ENCODE assay signal across 20 cellular contexts in the genomic region with DNA sequence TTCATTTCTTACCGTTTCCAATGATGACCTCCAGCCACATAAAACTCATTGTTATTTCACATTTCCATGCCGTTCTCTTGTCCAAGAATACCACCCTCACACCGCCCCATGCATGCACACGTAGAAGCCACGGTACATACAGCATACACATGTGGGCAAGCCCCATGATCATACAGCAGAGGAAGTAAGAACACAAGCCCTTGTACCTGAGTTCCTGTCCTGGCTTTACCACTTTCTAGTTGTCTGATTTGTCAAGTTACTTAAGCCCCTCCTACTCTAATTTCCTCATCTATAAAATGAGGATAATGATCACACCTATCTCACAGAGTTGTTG. TPM values are rescaled to one million over a fixed set of nuclear protein-coding genes. Genes with fewer than 3 reads are reported as not detected.
DNase-seq lines count a peak whose midpoint lies in the region; ATAC-seq and TF ChIP-seq lines count a peak whose summit lies in the region.
"Had no signal": no experiment of that assay in that cellular context is flagged by ENCODE, and none has a peak within 500 bp of the region (broad histone marks: within the 10 kb centered on the region; RNA-seq: fewer than 3 reads in every experiment).

No MANE protein-coding gene starts in this region.

- H3K27ac ChIP-seq in CD4-positive, alpha-beta T cell (ENCODE audit: low read depth, low read length): no peak overlapping the region
- no peak overlapping the region for H3K27ac ChIP-seq in CD8-positive, alpha-beta T cell (ENCODE audit: low read depth, low read length)

- no peak overlapping the region for H3K4me3 ChIP-seq in CD8-positive, alpha-beta T cell (ENCODE audit: low read depth, low read length)
- H3K4me3 ChIP-seq: cardiac muscle cell, MG63 had no signal

- ATAC-seq in CD4-positive, alpha-beta T cell (ENCODE audit: poor library complexity): peak; percentile 58
- peak; percentile 45 for ATAC-seq in CD8-positive, alpha-beta T cell
- ATAC-seq in WTC11 (no peak), left colon (no peak), Right ventricle myocardium inferior (no peak), GM21528 (IDR thresholded peaks at IDR 0.05; ENCODE audit: low FRiP score, unreplicated experiment) (no peak)

- intact Hi-C loops in CD4-positive, alpha-beta T cell (cut with DNase I, micrococcal nuclease): no loop called here
- intact Hi-C loops in CD8-positive, alpha-beta T cell (cut with DNase I, micrococcal nuclease): loop anchor here (1.0 to 5.0 kb wide), 2 partner anchors 125 to 126 kb away; no protein-coding TSS in a partner anchor
- intact Hi-C loops in left colon (cut with DNase I, micrococcal nuclease): no loop called here
- intact Hi-C loops in Right ventricle myocardium inferior (cut with DNase I): no loop called here

- peaks cover 67% of the 10 kb centered on the region for H3K4me1 Mint-ChIP-seq in CD4-positive, alpha-beta T cell (ENCODE audit: low read depth)
- peaks cover 45% of the 10 kb centered on the region for H3K4me1 Mint-ChIP-seq in CD8-positive, alpha-beta T cell (ENCODE audit: low read depth)
- H3K4me1 Mint-ChIP-seq in WTC11: peaks cover 69% of the 10 kb centered on the region

- no peak for DNase-seq in CD4-positive, alpha-beta T cell
- no peak for DNase-seq in CD8-positive, alpha-beta T cell
- DNase-seq in WTC11 (ENCODE audit: low spot score): no peak
- DNase-seq in central memory CD4-positive, alpha-beta T cell: peak; percentile 49
- no peak for DNase-seq in left colon
- no peak for DNase-seq in Right ventricle myocardium inferior (ENCODE audit: missing footprints)
- DNase-seq in UCSD-AML1 (lab: John Stamatoyannopoulos, UW; ENCODE audit: unreplicated experiment): no peak
- DNase-seq: AML-193; amygdala; MG63; NCI-H146; NCI-H2171; NCI-H69; nephron progenitor cell; SHP77; stimulated activated CD4-positive, alpha-beta T cell treated with anti-CD3 and anti-CD28 coated beads, Interleukin-2, amount 100 ng/mL, for 48 hours had no signal

- CTCF ChIA-PET in CD4-positive, alpha-beta T cell (lab: Charles Lee): interaction anchor here (1.0 to 1.3 kb wide), 5 partner anchors 16 to 126 kb away, joined by 3 to 9 read pairs (median 5); no protein-coding TSS in a partner anchor
- CTCF ChIA-PET in CD8-positive, alpha-beta T cell (lab: Charles Lee): interaction anchor here (1.2 to 1.9 kb wide), 3 partner anchors 113 to 234 kb away, joined by 3 to 6 read pairs (median 5); no protein-coding TSS in a partner anchor
- CTCF ChIA-PET in WTC11 (lab: Charles Lee): interaction anchor here (1.0 to 1.9 kb wide), 9 partner anchors 14 to 234 kb away, joined by 4 to 11 read pairs (median 8); a partner anchor contains a TSS

- peak overlapping the region; percentile 89 for H3K27ac Mint-ChIP-seq in CD4-positive, alpha-beta T cell
- peak overlapping the region; percentile 83 for H3K27ac Mint-ChIP-seq in CD8-positive, alpha-beta T cell
- H3K27ac Mint-ChIP-seq in WTC11: peak overlapping the region; percentile 93
- H3K27ac Mint-ChIP-seq: IgD-negative memory B cell, nephron progenitor cell, progenitor cell of endocrine pancreas had no signal

- H3K9me3 ChIP-seq in CD4-positive, alpha-beta T cell (ENCODE audit: control insufficient read depth, low read length): no peaks in the 10 kb centered on the region
- H3K9me3 ChIP-seq in CD8-positive, alpha-beta T cell (ENCODE audit: low read length): no peaks in the 10 kb centered on the region
- H3K9me3 ChIP-seq: MG63 had no signal

- H3K36me3 Mint-ChIP-seq in CD4-positive, alpha-beta T cell (ENCODE audit: low read depth): peaks cover 30% of the 10 kb centered on the region
- H3K36me3 Mint-ChIP-seq in CD8-positive, alpha-beta T cell: peaks cover 33% of the 10 kb centered on the region
- H3K36me3 Mint-ChIP-seq in WTC11: peaks cover under 1% of the 10 kb centered on the region; the same call in 1 of the 2 replicates
- H3K36me3 Mint-ChIP-seq: IgD-negative memory B cell had no signal

- peak overlapping the region; percentile 84 for H3K4me3 Mint-ChIP-seq in CD4-positive, alpha-beta T cell
- H3K4me3 Mint-ChIP-seq in CD8-positive, alpha-beta T cell: no peak overlapping the region
- no peak overlapping the region for H3K4me3 Mint-ChIP-seq in WTC11
- H3K4me3 Mint-ChIP-seq: IgD-negative memory B cell, nephron progenitor cell had no signal

- H3K36me3 ChIP-seq in CD8-positive, alpha-beta T cell (ENCODE audit: insufficient read depth, low read length): no peaks in the 10 kb centered on the region
- H3K36me3 ChIP-seq: MG63 had no signal

- no peaks in the 10 kb centered on the region for H3K27me3 Mint-ChIP-seq in CD4-positive, alpha-beta T cell
- no peaks in the 10 kb centered on the region for H3K27me3 Mint-ChIP-seq in CD8-positive, alpha-beta T cell (ENCODE audit: low read depth)
- no peaks in the 10 kb centered on the region for H3K27me3 Mint-ChIP-seq in WTC11 (ENCODE audit: low read depth)
- H3K27me3 Mint-ChIP-seq: IgD-negative memory B cell, progenitor cell of endocrine pancreas had no signal

- POLR2A ChIA-PET in CD4-positive, alpha-beta T cell (lab: Charles Lee): interaction anchor here (0.6 to 1.2 kb wide), 7 partner anchors 21 to 126 kb away, joined by 3 to 7 read pairs (median 4); no protein-coding TSS in a partner anchor
- POLR2A ChIA-PET in CD8-positive, alpha-beta T cell (lab: Charles Lee): interaction anchor here (0.7 to 0.8 kb wide), 3 partner anchors 11 to 49 kb away, joined by 3 read pairs; no protein-coding TSS in a partner anchor
- POLR2A ChIA-PET in WTC11 (lab: Charles Lee): interaction anchor here (0.7 kb wide), 1 partner anchor 113 kb away, joined by 7 read pairs; no protein-coding TSS in a partner anchor

- TF ChIP-seq CTCF in CD4-positive, alpha-beta T cell (IDR thresholded peaks at IDR 0.05): no peak
- no peak for TF ChIP-seq CTCF in CD8-positive, alpha-beta T cell (IDR thresholded peaks at IDR 0.05)
- TF ChIP-seq CTCF in WTC11 (IDR thresholded peaks at IDR 0.05): no peak

- no peaks in the 10 kb centered on the region for H3K9me3 Mint-ChIP-seq in CD4-positive, alpha-beta T cell
- no peaks in the 10 kb centered on the region for H3K9me3 Mint-ChIP-seq in CD8-positive, alpha-beta T cell
- H3K9me3 Mint-ChIP-seq in WTC11: no peaks in the 10 kb centered on the region
- H3K9me3 Mint-ChIP-seq: IgD-negative memory B cell, nephron progenitor cell had no signal

- no peaks in the 10 kb centered on the region for H3K27me3 ChIP-seq in CD4-positive, alpha-beta T cell (ENCODE audit: control insufficient read depth, insufficient read depth, low read length)
- H3K27me3 ChIP-seq in CD8-positive, alpha-beta T cell (ENCODE audit: insufficient read depth, low read length): no peaks in the 10 kb centered on the region
- H3K27me3 ChIP-seq: cardiac muscle cell, MG63 had no signal

- no peaks in the 10 kb centered on the region for H3K4me1 ChIP-seq in CD8-positive, alpha-beta T cell (ENCODE audit: insufficient read depth, low read length)

TF ChIP-seq in WTC11, 78 proteins besides CTCF, POLR2A, EP300 and RAD21 (continues in another document):
- TF ChIP-seq NFATC4 (CRISPR knock-in tag; IDR thresholded peaks at IDR 0.05) (no peak), ZNF219 (CRISPR knock-in tag; IDR thresholded peaks at IDR 0.05; ENCODE audit: borderline replicate concordance) (no peak), RORB (CRISPR knock-in tag; IDR thresholded peaks at IDR 0.05) (no peak), SOX15 (CRISPR knock-in tag; IDR thresholded peaks at IDR 0.05) (no peak), TEAD1 (CRISPR knock-in tag; IDR thresholded peaks at IDR 0.05) (no peak), NR2C2 (CRISPR knock-in tag; IDR thresholded peaks at IDR 0.05) (no peak), OVOL2 (CRISPR knock-in tag; IDR thresholded peaks at IDR 0.05; ENCODE audit: borderline replicate concordance) (no peak), NR3C1 (CRISPR knock-in tag; conservative IDR thresholded peaks at IDR 0.05; ENCODE audit: low read depth) (no peak)
- TF ChIP-seq, protein P1, sequence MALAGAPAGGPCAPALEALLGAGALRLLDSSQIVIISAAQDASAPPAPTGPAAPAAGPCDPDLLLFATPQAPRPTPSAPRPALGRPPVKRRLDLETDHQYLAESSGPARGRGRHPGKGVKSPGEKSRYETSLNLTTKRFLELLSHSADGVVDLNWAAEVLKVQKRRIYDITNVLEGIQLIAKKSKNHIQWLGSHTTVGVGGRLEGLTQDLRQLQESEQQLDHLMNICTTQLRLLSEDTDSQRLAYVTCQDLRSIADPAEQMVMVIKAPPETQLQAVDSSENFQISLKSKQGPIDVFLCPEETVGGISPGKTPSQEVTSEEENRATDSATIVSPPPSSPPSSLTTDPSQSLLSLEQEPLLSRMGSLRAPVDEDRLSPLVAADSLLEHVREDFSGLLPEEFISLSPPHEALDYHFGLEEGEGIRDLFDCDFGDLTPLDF (CRISPR knock-in tag; IDR thresholded peaks at IDR 0.05): no peak
- TF ChIP-seq, protein P2, sequence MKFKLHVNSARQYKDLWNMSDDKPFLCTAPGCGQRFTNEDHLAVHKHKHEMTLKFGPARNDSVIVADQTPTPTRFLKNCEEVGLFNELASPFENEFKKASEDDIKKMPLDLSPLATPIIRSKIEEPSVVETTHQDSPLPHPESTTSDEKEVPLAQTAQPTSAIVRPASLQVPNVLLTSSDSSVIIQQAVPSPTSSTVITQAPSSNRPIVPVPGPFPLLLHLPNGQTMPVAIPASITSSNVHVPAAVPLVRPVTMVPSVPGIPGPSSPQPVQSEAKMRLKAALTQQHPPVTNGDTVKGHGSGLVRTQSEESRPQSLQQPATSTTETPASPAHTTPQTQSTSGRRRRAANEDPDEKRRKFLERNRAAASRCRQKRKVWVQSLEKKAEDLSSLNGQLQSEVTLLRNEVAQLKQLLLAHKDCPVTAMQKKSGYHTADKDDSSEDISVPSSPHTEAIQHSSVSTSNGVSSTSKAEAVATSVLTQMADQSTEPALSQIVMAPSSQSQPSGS (CRISPR knock-in tag; IDR thresholded peaks at IDR 0.05; ENCODE audit: borderline replicate concordance, low read depth): no peak
- TF ChIP-seq, protein P3, sequence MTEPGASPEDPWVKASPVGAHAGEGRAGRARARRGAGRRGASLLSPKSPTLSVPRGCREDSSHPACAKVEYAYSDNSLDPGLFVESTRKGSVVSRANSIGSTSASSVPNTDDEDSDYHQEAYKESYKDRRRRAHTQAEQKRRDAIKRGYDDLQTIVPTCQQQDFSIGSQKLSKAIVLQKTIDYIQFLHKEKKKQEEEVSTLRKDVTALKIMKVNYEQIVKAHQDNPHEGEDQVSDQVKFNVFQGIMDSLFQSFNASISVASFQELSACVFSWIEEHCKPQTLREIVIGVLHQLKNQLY (CRISPR knock-in tag; IDR thresholded peaks at IDR 0.05): no peak
- TF ChIP-seq, protein P4, sequence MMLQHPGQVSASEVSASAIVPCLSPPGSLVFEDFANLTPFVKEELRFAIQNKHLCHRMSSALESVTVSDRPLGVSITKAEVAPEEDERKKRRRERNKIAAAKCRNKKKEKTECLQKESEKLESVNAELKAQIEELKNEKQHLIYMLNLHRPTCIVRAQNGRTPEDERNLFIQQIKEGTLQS (CRISPR knock-in tag; conservative IDR thresholded peaks at IDR 0.05): no peak

RNA-seq across cellular contexts. Expression of a gene that starts 59.9 kb away (rescaled TPM):
- total RNA-seq in CD4-positive, alpha-beta T cell: 10 to 100 TPM; 33.3 to 35.6 TPM
- 10 to 100 TPM; 27.9 to 34.1 TPM for total RNA-seq in CD8-positive, alpha-beta T cell
- total RNA-seq in WTC11 (2021) (51.9 to 52.5 TPM (median 52.4 TPM) in 3 replicates), left colon (10 to 100 TPM; 38.6 to 73.5 TPM), Right ventricle myocardium inferior (11.6 TPM)

Comparison
In these comparisons a context has a peak if more than half of its experiments do, and no peak if none do; other contexts are left out.
1. ATAC-seq: peak in CD4-positive, alpha-beta T cell (single experiment) and CD8-positive, alpha-beta T cell (single experiment); none in WTC11 (single experiment), left colon (single experiment), Right ventricle myocardium inferior (single experiment) and GM21528 (single experiment).
2. intact Hi-C loops: an anchor here in CD8-positive, alpha-beta T cell (1.0 to 5.0 kb wide); none called in CD4-positive, alpha-beta T cell, left colon and Right ventricle myocardium inferior.
3. Peak in every context shown above with its lines, with median percentiles within 50 percentile points of each other: H3K27ac Mint-ChIP-seq.